In genomic region chr4:7434141-7434765, GRCh38 we compare ENCODE assay signal across 23 cellular contexts. TPM values are rescaled to one million over a fixed set of nuclear protein-coding genes. Genes with fewer than 3 reads are reported as not detected.
"Had no signal": no experiment of that assay in that cellular context is flagged by ENCODE, and none has a peak within 500 bp of the region (broad histone marks: within the 10 kb centered on the region; RNA-seq: fewer than 3 reads in every experiment).

No MANE protein-coding gene starts in this region.

- H3K4me3 Mint-ChIP-seq: activated CD4-positive, alpha-beta T cell treated with anti-CD3 and anti-CD28 coated beads, Interleukin-2, amount 10 ng/mL, durations not matched to agents 24 days and 14 days; activated CD8-positive, alpha-beta T cell treated with anti-CD3 and anti-CD28 coated beads for 36 hours; activated naive CD4-positive, alpha-beta T cell treated with anti-CD3 and anti-CD28 coated beads for 36 hours; activated T-cell treated with anti-CD3 and anti-CD28 coated beads, Interleukin-2, amount 50 U/mL, for 4 hours; endodermal cell; naive B cell; neural crest cell; stimulated activated effector memory CD8-positive, alpha-beta T cell treated with anti-CD3 and anti-CD28 coated beads, Interleukin-12 subunit alpha, Interleukin-12 subunit beta, amount 100 ng/mL, for 72 hours; T-cell had no signal

- DNase-seq: activated CD4-positive, alpha-beta T cell treated with anti-CD3 and anti-CD28 coated beads, Interleukin-2, amount 10 ng/mL, durations not matched to agents 24 days and 14 days; activated CD4-positive, CD25-positive, alpha-beta regulatory T cell; activated CD8-positive, alpha-beta memory T cell treated with anti-CD3 and anti-CD28 coated beads, Interleukin-2, amount 50 U/mL, for 4 hours; activated T-cell treated with anti-CD3 and anti-CD28 coated beads, Interleukin-2, amount 50 U/mL, for 4 hours; central memory CD4-positive, alpha-beta T cell; naive B cell; sigmoid colon; stimulated activated CD4-positive, alpha-beta T cell treated with anti-CD3 and anti-CD28 coated beads, Interleukin-4, amount 100 ng/mL, for 24 hours; T-cell had no signal

- H3K9me3 ChIP-seq: body of pancreas, colonic mucosa, left lung, ovary, sigmoid colon, thoracic aorta, upper lobe of right lung had no signal

- H3K4me3 ChIP-seq: body of pancreas, colonic mucosa, left lung, ovary, sigmoid colon, thoracic aorta, upper lobe of right lung had no signal

- H3K27ac Mint-ChIP-seq: activated CD4-positive, alpha-beta T cell treated with anti-CD3 and anti-CD28 coated beads, Interleukin-2, amount 10 ng/mL, durations not matched to agents 24 days and 14 days; activated CD8-positive, alpha-beta T cell treated with anti-CD3 and anti-CD28 coated beads for 36 hours; activated naive CD4-positive, alpha-beta T cell treated with anti-CD3 and anti-CD28 coated beads for 36 hours; naive B cell; stimulated activated effector memory CD8-positive, alpha-beta T cell treated with anti-CD3 and anti-CD28 coated beads, Interleukin-12 subunit alpha, Interleukin-12 subunit beta, amount 100 ng/mL, for 72 hours; T-cell had no signal

- H3K27me3 Mint-ChIP-seq: activated CD4-positive, alpha-beta T cell treated with anti-CD3 and anti-CD28 coated beads, Interleukin-2, amount 10 ng/mL, durations not matched to agents 24 days and 14 days; activated CD8-positive, alpha-beta T cell treated with anti-CD3 and anti-CD28 coated beads for 36 hours; naive B cell had no signal

- H3K36me3 ChIP-seq: colonic mucosa, left lung, ovary, sigmoid colon, thoracic aorta, upper lobe of right lung had no signal

- ATAC-seq: activated T-cell treated with anti-CD3 and anti-CD28 coated beads, Interleukin-2, amount 50 U/mL, for 4 hours; body of pancreas; T-cell had no signal

- H3K9me3 Mint-ChIP-seq: activated CD4-positive, alpha-beta T cell treated with anti-CD3 and anti-CD28 coated beads, Interleukin-2, amount 10 ng/mL, durations not matched to agents 24 days and 14 days; activated CD8-positive, alpha-beta T cell treated with anti-CD3 and anti-CD28 coated beads for 36 hours; activated naive CD4-positive, alpha-beta T cell treated with anti-CD3 and anti-CD28 coated beads for 36 hours; activated T-cell treated with anti-CD3 and anti-CD28 coated beads, Interleukin-2, amount 50 U/mL, for 4 hours; naive B cell; stimulated activated effector memory CD8-positive, alpha-beta T cell treated with anti-CD3 and anti-CD28 coated beads, Interleukin-12 subunit alpha, Interleukin-12 subunit beta, amount 100 ng/mL, for 72 hours; T-cell had no signal

- H3K36me3 Mint-ChIP-seq: naive B cell; stimulated activated effector memory CD8-positive, alpha-beta T cell treated with anti-CD3 and anti-CD28 coated beads, Interleukin-12 subunit alpha, Interleukin-12 subunit beta, amount 100 ng/mL, for 72 hours; T-cell had no signal

- H3K4me1 Mint-ChIP-seq: activated CD4-positive, alpha-beta T cell treated with anti-CD3 and anti-CD28 coated beads, Interleukin-2, amount 10 ng/mL, durations not matched to agents 24 days and 14 days had no signal

- H3K27ac ChIP-seq: body of pancreas, colonic mucosa, epithelial cell of prostate, ovary, sigmoid colon, thoracic aorta, upper lobe of right lung had no signal

- H3K27me3 ChIP-seq: body of pancreas, colonic mucosa, left lung, ovary, sigmoid colon, upper lobe of right lung had no signal

- H3K4me1 ChIP-seq: body of pancreas, colonic mucosa, upper lobe of right lung had no signal

RNA-seq across cellular contexts. Expression of gene PSAPL1, which starts 0.5 kb away (rescaled TPM):
- total RNA-seq: activated CD4-positive, alpha-beta T cell treated with anti-CD3 and anti-CD28 coated beads, Interleukin-2, amount 10 ng/mL, durations not matched to agents 24 days and 14 days; activated CD8-positive, alpha-beta T cell treated with anti-CD3 and anti-CD28 coated beads for 36 hours; activated naive CD4-positive, alpha-beta T cell treated with anti-CD3 and anti-CD28 coated beads for 36 hours; activated T-cell treated with anti-CD3 and anti-CD28 coated beads, Interleukin-2, amount 50 U/mL, for 4 hours; colonic mucosa; mononuclear cell; neural crest cell; pulmonary artery endothelial cell; sigmoid colon; T-cell had no signal
